ENCODE assay signal across 15 cellular contexts in the genomic region with DNA sequence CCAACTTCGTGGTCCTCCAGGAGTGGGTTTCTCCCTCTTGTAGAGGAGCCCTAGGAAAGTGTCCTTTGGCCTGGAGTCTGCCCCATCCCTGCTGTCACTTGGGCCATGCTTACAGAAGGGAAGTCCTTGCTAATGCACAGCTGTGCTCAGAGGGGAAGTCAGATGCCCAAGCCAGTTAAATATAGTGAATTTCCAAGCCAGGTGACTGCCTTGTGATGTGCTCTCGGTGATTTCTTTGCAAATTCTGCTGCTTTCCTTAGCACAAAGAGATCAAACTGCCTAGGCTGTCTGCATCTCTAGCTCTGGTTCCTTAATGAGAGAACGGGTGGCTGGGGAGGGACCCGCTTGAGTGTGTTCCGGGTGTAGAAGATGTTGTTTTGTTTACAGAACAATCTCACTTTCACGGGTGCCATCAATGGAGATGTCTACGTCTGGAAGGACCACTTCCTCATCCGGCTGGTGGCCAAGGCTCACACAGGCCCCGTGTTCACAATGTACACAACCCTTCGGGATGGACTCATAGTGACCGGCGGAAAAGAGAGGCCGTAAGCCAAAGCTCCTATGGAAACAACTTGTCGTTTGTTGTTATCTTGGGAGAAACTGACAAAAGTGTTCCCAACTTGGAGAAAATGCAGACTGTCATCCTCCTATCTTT.
A peak's percentile ranks its signal among the peaks of the same experiment; 100 is the strongest.
DNase-seq lines count a peak whose midpoint lies in the region; ATAC-seq, FAIRE-seq and TF ChIP-seq lines count a peak whose summit lies in the region.
"Had no signal": no experiment of that assay in that cellular context is flagged by ENCODE, and none has a peak within 500 bp of the region (broad histone marks: within the 10 kb centered on the region; RNA-seq: fewer than 3 reads in every experiment).

No MANE protein-coding gene starts in this region.

- no peak overlapping the region for H3K27ac Mint-ChIP-seq in activated CD8-positive, alpha-beta T cell treated with anti-CD3 and anti-CD28 coated beads, Interleukin-2, amount 10 ng/mL, durations not matched to agents 7 days and 5 days
- H3K27ac Mint-ChIP-seq in activated CD8-positive, alpha-beta T cell treated with anti-CD3 and anti-CD28 coated beads for 36 hours, result no peak overlapping the region
- H3K27ac Mint-ChIP-seq in MCF 10A (ENCODE audit: low read depth, unreplicated experiment) (no peak overlapping the region), H9 (no peak overlapping the region; a peak in 1 of 7 replicates)

- DNase-seq in activated CD8-positive, alpha-beta T cell treated with anti-CD3 and anti-CD28 coated beads, Interleukin-2, amount 10 ng/mL, durations not matched to agents 7 days and 5 days, result peak; percentile 18
- DNase-seq in activated CD8-positive, alpha-beta T cell treated with anti-CD3 and anti-CD28 coated beads for 36 hours, result no peak
- DNase-seq in K562 (ENCODE audit: extremely low read depth in 1 of 4, low spot score in 3 of 4), result no peak
- peak; percentile 58 for DNase-seq in pons (ENCODE audit: low spot score)
- no peak for DNase-seq in MCF 10A (ENCODE audit: unreplicated experiment)
- no peak for DNase-seq in sigmoid colon
- no peak for DNase-seq in H9
- DNase-seq: EL, GM23248, NCI-H1092, NCI-H1694, NCI-H510A treated with DMSO at 0.1 percent for 48 hours, SHP77 had no signal

- no peaks in the 10 kb centered on the region for H3K9me1 ChIP-seq in K562 (ENCODE audit: control insufficient read depth, insufficient read depth, low read length)

- H3K23ac ChIP-seq in H9 (ENCODE audit: insufficient read length, low read depth, low read length), result no peak overlapping the region

- no peak overlapping the region for H2BK15ac ChIP-seq in H9 (ENCODE audit: low read depth, low read length)

- H3K9me3 Mint-ChIP-seq in activated CD8-positive, alpha-beta T cell treated with anti-CD3 and anti-CD28 coated beads, Interleukin-2, amount 10 ng/mL, durations not matched to agents 7 days and 5 days (ENCODE audit: insufficient read depth), result no peaks in the 10 kb centered on the region
- no peaks in the 10 kb centered on the region for H3K9me3 Mint-ChIP-seq in activated CD8-positive, alpha-beta T cell treated with anti-CD3 and anti-CD28 coated beads for 36 hours
- H3K9me3 Mint-ChIP-seq in MCF 10A (ENCODE audit: unreplicated experiment) (no peaks in the 10 kb centered on the region), H9 (no peaks in the 10 kb centered on the region)

- no peak overlapping the region for H2BK120ac ChIP-seq in H9 (ENCODE audit: low read depth, low read length, poor library complexity, severe bottlenecking)

- H3K79me2 ChIP-seq in K562 (ENCODE audit: control insufficient read depth, insufficient read depth, low read length) (no peaks in the 10 kb centered on the region), H9 (ENCODE audit: insufficient read depth, low read length) (no peaks in the 10 kb centered on the region)

- H3K9ac ChIP-seq in K562 (ENCODE audit: insufficient read depth in 1 of 2, low read depth in 2 of 2, low read length in 2 of 2), result no peak overlapping the region
- no peak overlapping the region for H3K9ac ChIP-seq in H9 (ENCODE audit: extremely low read depth, insufficient read length, low read length)
- H3K9ac ChIP-seq: GM23248 had no signal

- no peak overlapping the region for H2BK20ac ChIP-seq in H9 (ENCODE audit: low read depth, low read length, poor library complexity, severe bottlenecking)

- no peaks in the 10 kb centered on the region for H3K27me3 Mint-ChIP-seq in activated CD8-positive, alpha-beta T cell treated with anti-CD3 and anti-CD28 coated beads, Interleukin-2, amount 10 ng/mL, durations not matched to agents 7 days and 5 days (ENCODE audit: low read depth)
- no peaks in the 10 kb centered on the region for H3K27me3 Mint-ChIP-seq in activated CD8-positive, alpha-beta T cell treated with anti-CD3 and anti-CD28 coated beads for 36 hours
- H3K27me3 Mint-ChIP-seq in MCF 10A (ENCODE audit: insufficient read depth, unreplicated experiment) (no peaks in the 10 kb centered on the region), H9 (ENCODE audit: low read depth) (no peaks in the 10 kb centered on the region; the same call in 1 of the 2 replicates)

- in situ Hi-C loops in K562 (cut with MboI), result no loop called here

- CTCF ChIA-PET in activated CD8-positive, alpha-beta T cell treated with anti-CD3 and anti-CD28 coated beads, Interleukin-2, amount 10 ng/mL, durations not matched to agents 7 days and 5 days (lab: Charles Lee), result no interaction called here
- CTCF ChIA-PET in activated CD8-positive, alpha-beta T cell treated with anti-CD3 and anti-CD28 coated beads for 36 hours (lab: Charles Lee), result no interaction called here
- CTCF ChIA-PET in K562 (lab: Yijun Ruan, JAX; ENCODE audit: low intra/inter-chr PET ratio), result no interaction called here
- CTCF ChIA-PET in MCF 10A (lab: Yijun Ruan, JAX), result no interaction called here

- POLR2A ChIA-PET in activated CD8-positive, alpha-beta T cell treated with anti-CD3 and anti-CD28 coated beads, Interleukin-2, amount 10 ng/mL, durations not matched to agents 7 days and 5 days (lab: Charles Lee), result no interaction called here
- POLR2A ChIA-PET in activated CD8-positive, alpha-beta T cell treated with anti-CD3 and anti-CD28 coated beads for 36 hours (lab: Charles Lee), result no interaction called here
- POLR2A ChIA-PET in K562 (lab: Yijun Ruan, JAX) (no interaction called here), MCF 10A (lab: Yijun Ruan, JAX) (interaction anchor here (1.9 kb wide), 1 partner anchor 13 kb away, joined by 6 read pairs; no protein-coding TSS in a partner anchor)

- H3K4me1 ChIP-seq in K562 (replicated peaks in 1 of 2; ENCODE audit: control insufficient read depth in 2 of 2, insufficient read depth in 2 of 2, low read length in 2 of 2), result peaks cover 34% of the 10 kb centered on the region in 2 experiments
- H3K4me1 ChIP-seq in sigmoid colon, result peaks cover 0 to 9% (median 2%) of the 10 kb centered on the region in 4 donors
- no peaks in the 10 kb centered on the region for H3K4me1 ChIP-seq in H9 (ENCODE audit: insufficient read depth, low read length)

- H3K4me3 ChIP-seq in K562 (no peak overlapping the region), sigmoid colon (no peak overlapping the region)
- H3K4me3 ChIP-seq: GM23248 had no signal

- 65% methylated on average over 14 of the region's 14 CpGs for WGBS in K562 (ENCODE audit: insufficient coverage, low coverage, missing lambda C conversion rate)
- WGBS in sigmoid colon, 2 donors, result 82 to 89% methylated on average over 14 of the region's 14 CpGs
- no CpG with 5 or more reads among the region's 14 CpGs for WGBS in H9 (ENCODE audit: extremely low coverage, insufficient read length, low lambda C conversion rate)

- H4K5ac ChIP-seq in H9 (ENCODE audit: insufficient read length, low read depth, low read length), result no peak overlapping the region

- ATAC-seq in activated CD8-positive, alpha-beta T cell treated with anti-CD3 and anti-CD28 coated beads, Interleukin-2, amount 10 ng/mL, durations not matched to agents 7 days and 5 days, result no peak
- no peak for ATAC-seq in activated CD8-positive, alpha-beta T cell treated with anti-CD3 and anti-CD28 coated beads for 36 hours
- ATAC-seq in K562, result no peak
- no peak for ATAC-seq in HG02642 (IDR thresholded peaks at IDR 0.05; ENCODE audit: poor library complexity, unreplicated experiment)
- ATAC-seq: HCT116 had no signal

- H3K36me3 Mint-ChIP-seq in activated CD8-positive, alpha-beta T cell treated with anti-CD3 and anti-CD28 coated beads, Interleukin-2, amount 10 ng/mL, durations not matched to agents 7 days and 5 days (ENCODE audit: low read depth), result no peaks in the 10 kb centered on the region
- no peaks in the 10 kb centered on the region for H3K36me3 Mint-ChIP-seq in activated CD8-positive, alpha-beta T cell treated with anti-CD3 and anti-CD28 coated beads for 36 hours (ENCODE audit: low read depth)
- peaks cover 7% of the 10 kb centered on the region for H3K36me3 Mint-ChIP-seq in MCF 10A (ENCODE audit: insufficient read depth, unreplicated experiment)
- H3K36me3 Mint-ChIP-seq in H9 (ENCODE audit: insufficient read depth in 1 of 3, low read depth in 3 of 3), result no peaks in the 10 kb centered on the region

- no peak overlapping the region for H4K8ac ChIP-seq in H9 (replicated peaks; ENCODE audit: insufficient read length, low read depth, low read length)

- no peak overlapping the region for H3K4ac ChIP-seq in H9 (ENCODE audit: low read depth, low read length)

- no peak for FAIRE-seq in K562 (lab: Jason Lieb, UNC)

- no peak for TF ChIP-seq POLR2A in K562 (conservative IDR thresholded peaks at IDR 0.05)
- TF ChIP-seq POLR2A in sigmoid colon (IDR thresholded peaks at IDR 0.05), result no peak

- BruUV-seq in K562 (replicated peaks; lab: Mats Ljungman, UMichigan) (no TSS peak), MCF 10A (replicated peaks; lab: Mats Ljungman, UMichigan) (no TSS peak)

- H2AK5ac ChIP-seq in H9 (ENCODE audit: insufficient read length, low read length), result no peak overlapping the region

- H4K20me1 ChIP-seq in K562 (replicated peaks; ENCODE audit: control insufficient read depth, insufficient read depth, low read length), result no peaks in the 10 kb centered on the region
- H4K20me1 ChIP-seq in H9 (ENCODE audit: control insufficient read depth, insufficient read depth, insufficient read length), result no peaks in the 10 kb centered on the region

- no peak overlapping the region for H3K56ac ChIP-seq in H9 (ENCODE audit: insufficient read length, low read depth, low read length)

- H3K36me3 ChIP-seq in K562 (ENCODE audit: control insufficient read depth, insufficient read depth, low read length) (no peaks in the 10 kb centered on the region), sigmoid colon (no peaks in the 10 kb centered on the region)

- H3K9me3 ChIP-seq in K562 (replicated peaks; ENCODE audit: control insufficient read depth, insufficient read depth, low read depth, low read length) (no peaks in the 10 kb centered on the region), sigmoid colon (no peaks in the 10 kb centered on the region), H9 (ENCODE audit: control insufficient read depth, low read depth, low read length) (no peaks in the 10 kb centered on the region)

- H3K79me1 ChIP-seq in H9 (ENCODE audit: insufficient read depth, low read depth, low read length, poor library complexity, severe bottlenecking), result no peaks in the 10 kb centered on the region

- no peak for TF ChIP-seq RAD21 in K562 (CRISPR knock-in tag; conservative IDR thresholded peaks at IDR 0.05 in 1 of 2, IDR thresholded peaks at IDR 0.05 in 1 of 2)

- H2AFZ ChIP-seq in K562 (ENCODE audit: low read depth, low read length) (peak overlapping the region; percentile 51), H9 (ENCODE audit: low read length) (no peak overlapping the region)
- H2AFZ ChIP-seq: GM23248 had no signal

- H3K14ac ChIP-seq in H9 (ENCODE audit: insufficient read depth, low read length), result no peak overlapping the region

- no peak overlapping the region for H2BK5ac ChIP-seq in H9 (ENCODE audit: insufficient read length, low read length)

- TF ChIP-seq EP300 in K562 (IDR thresholded peaks at IDR 0.05; ENCODE audit: low read length), result no peak
- no peak for TF ChIP-seq EP300 in sigmoid colon (IDR thresholded peaks at IDR 0.05)

- no peak overlapping the region for H3K18ac ChIP-seq in H9 (ENCODE audit: insufficient read length, low read depth, low read length)

- no peak for TF ChIP-seq CTCF in activated CD8-positive, alpha-beta T cell treated with anti-CD3 and anti-CD28 coated beads for 36 hours (IDR thresholded peaks at IDR 0.05)
- TF ChIP-seq CTCF in K562 (IDR thresholded peaks at IDR 0.05 in 2 of 3, conservative IDR thresholded peaks at IDR 0.05 in 1 of 3; ENCODE audit: insufficient read depth in 2 of 3, low read depth in 1 of 3, low read length in 3 of 3) (no peak), MCF 10A (IDR thresholded peaks at IDR 0.05; ENCODE audit: unreplicated experiment) (no peak), sigmoid colon (IDR thresholded peaks at IDR 0.05) (no peak), H9 (conservative IDR thresholded peaks at IDR 0.05) (no peak)

- no peak overlapping the region for H2BK12ac ChIP-seq in H9 (ENCODE audit: insufficient read length, low read depth, low read length)

- H3K4me1 Mint-ChIP-seq in activated CD8-positive, alpha-beta T cell treated with anti-CD3 and anti-CD28 coated beads, Interleukin-2, amount 10 ng/mL, durations not matched to agents 7 days and 5 days (ENCODE audit: low read depth), result no peaks in the 10 kb centered on the region
- H3K4me1 Mint-ChIP-seq in activated CD8-positive, alpha-beta T cell treated with anti-CD3 and anti-CD28 coated beads for 36 hours (ENCODE audit: low read depth), result no peaks in the 10 kb centered on the region
- H3K4me1 Mint-ChIP-seq in MCF 10A (ENCODE audit: insufficient read depth, unreplicated experiment) (peaks cover 9% of the 10 kb centered on the region), H9 (peaks cover 10 to 26% of the 10 kb centered on the region in 2 experiments)

- no peak overlapping the region for H3K27ac ChIP-seq in K562 (ENCODE audit: extremely low read depth, low read depth, low read length)
- no peak overlapping the region for H3K27ac ChIP-seq in sigmoid colon
- H3K27ac ChIP-seq in H9 (ENCODE audit: insufficient read length, low read depth, low read length), result no peak overlapping the region
- H3K27ac ChIP-seq: GM23248 had no signal

- H3K23me2 ChIP-seq in H9 (ENCODE audit: insufficient read length, low read depth, low read length, poor library complexity, severe bottlenecking), result no peaks in the 10 kb centered on the region

- no peak overlapping the region for H3K4me3 Mint-ChIP-seq in activated CD8-positive, alpha-beta T cell treated with anti-CD3 and anti-CD28 coated beads, Interleukin-2, amount 10 ng/mL, durations not matched to agents 7 days and 5 days
- H3K4me3 Mint-ChIP-seq in activated CD8-positive, alpha-beta T cell treated with anti-CD3 and anti-CD28 coated beads for 36 hours, result no peak overlapping the region
- H3K4me3 Mint-ChIP-seq in MCF 10A (ENCODE audit: unreplicated experiment) (no peak overlapping the region), H9 (no peak overlapping the region)

- H3K27me3 ChIP-seq in K562 (ENCODE audit: control insufficient read depth in 2 of 2, insufficient read depth in 2 of 2, low read length in 2 of 2) (no peaks in the 10 kb centered on the region), sigmoid colon (no peaks in the 10 kb centered on the region), H9 (ENCODE audit: insufficient read depth, low read length) (no peaks in the 10 kb centered on the region)

- intact Hi-C loops in activated CD8-positive, alpha-beta T cell treated with anti-CD3 and anti-CD28 coated beads for 36 hours (cut with micrococcal nuclease), result no loop called here
- intact Hi-C loops in K562 (cut with micrococcal nuclease) (no loop called here), MCF 10A (cut with micrococcal nuclease) (no loop called here), sigmoid colon (cut with DNase I) (no loop called here)

- H4K91ac ChIP-seq in H9 (ENCODE audit: insufficient read length, low read depth, low read length), result no peak overlapping the region

- H3T11ph ChIP-seq in H9 (ENCODE audit: low read length), result no peak overlapping the region

- H3K4me2 ChIP-seq in K562 (ENCODE audit: insufficient read depth, low read length) (no peak overlapping the region), H9 (ENCODE audit: insufficient read depth, insufficient read length, low read length) (no peak overlapping the region)

Comparison
In these comparisons a context has a peak if more than half of its experiments do, and no peak if none do; other contexts are left out.
1. DNase-seq: peak in activated CD8-positive, alpha-beta T cell treated with anti-CD3 and anti-CD28 coated beads, Interleukin-2, amount 10 ng/mL, durations not matched to agents 7 days and 5 days (single experiment) and pons (single experiment); none in activated CD8-positive, alpha-beta T cell treated with anti-CD3 and anti-CD28 coated beads for 36 hours (single experiment), K562 (0 of 4), MCF 10A (single experiment), sigmoid colon (single experiment) and H9 (single experiment).